ENCODE assay signal across 10 cellular contexts in genomic region chr15:34099914-34100313, GRCh38. TPM values are rescaled to one million over a fixed set of nuclear protein-coding genes. Genes with fewer than 3 reads are reported as not detected.
A peak's percentile ranks its signal among the peaks of the same experiment; 100 is the strongest.
DNase-seq lines count a peak whose midpoint lies in the region; ATAC-seq, FAIRE-seq and TF ChIP-seq lines count a peak whose summit lies in the region.
"Had no signal": no experiment of that assay in that cellular context is flagged by ENCODE, and none has a peak within 500 bp of the region (broad histone marks: within the 10 kb centered on the region; RNA-seq: fewer than 3 reads in every experiment).

No MANE protein-coding gene starts in this region.

- no peak for TF ChIP-seq CTCF in left ventricle myocardium inferior (IDR thresholded peaks at IDR 0.05; ENCODE audit: borderline replicate concordance)
- TF ChIP-seq CTCF in WTC11 (IDR thresholded peaks at IDR 0.05) = no peak
- no peak for TF ChIP-seq CTCF in glutamatergic neuron (IDR thresholded peaks at IDR 0.05; ENCODE audit: partially characterized antibody, unreplicated experiment)
- TF ChIP-seq CTCF in D721Med (IDR thresholded peaks at IDR 0.05; ENCODE audit: insufficient read depth, missing control alignments) = no peak

- H3K27ac ChIP-seq in left ventricle myocardium inferior (replicated peaks) = no peak overlapping the region

- no peaks in the 10 kb centered on the region for H3K9me3 ChIP-seq in left ventricle myocardium inferior (replicated peaks)

- no peak for FAIRE-seq in D721Med (lab: Jason Lieb, UNC)

- H3K27me3 ChIP-seq in left ventricle myocardium inferior (ENCODE audit: low read depth) = no peaks in the 10 kb centered on the region

- no peak for DNase-seq in left ventricle myocardium inferior
- DNase-seq in Right ventricle myocardium superior = no peak
- no peak for DNase-seq in WTC11 (ENCODE audit: low spot score)
- no peak for DNase-seq in glutamatergic neuron
- DNase-seq in GM03348 (ENCODE audit: low spot score) = no peak
- DNase-seq in activated CD4-positive, CD25-positive, alpha-beta regulatory T cell (lab: John Stamatoyannopoulos, UW) = no peak
- DNase-seq in D721Med (ENCODE audit: insufficient read length, low spot score) = no peak
- DNase-seq in T1000 (lab: John Stamatoyannopoulos, UW) = no peak
- DNase-seq: NCI-H510A treated with DMSO at 0.1 percent for 48 hours, SIG-M5 had no signal

- ATAC-seq in Right ventricle myocardium superior (ENCODE audit: poor library complexity) (no peak), WTC11 (no peak)

- CTCF ChIA-PET in WTC11 (lab: Charles Lee) = no interaction called here

- intact Hi-C loops in left ventricle myocardium inferior (cut with micrococcal nuclease) = loop anchor here (10.0 kb wide), 1 partner anchor 125 kb away; the partner anchor contains the start of gene EMC4
- intact Hi-C loops in Right ventricle myocardium superior (cut with DNase I) = loop anchor here (5.0 kb wide), 1 partner anchor 127 kb away; the partner anchor contains the start of gene EMC4

- H3K27me3 Mint-ChIP-seq in WTC11 (ENCODE audit: low read depth) (no peaks in the 10 kb centered on the region), glutamatergic neuron (ENCODE audit: unreplicated experiment) (peaks cover 8% of the 10 kb centered on the region)

- peaks cover 11% of the 10 kb centered on the region for H3K4me1 Mint-ChIP-seq in WTC11
- H3K4me1 Mint-ChIP-seq in glutamatergic neuron (ENCODE audit: low read depth, unreplicated experiment) = peaks cover 4% of the 10 kb centered on the region

- POLR2A ChIA-PET in WTC11 (lab: Charles Lee) = no interaction called here

- H3K4me3 Mint-ChIP-seq in WTC11 (peak overlapping the region; percentile 29), glutamatergic neuron (ENCODE audit: unreplicated experiment) (peak overlapping the region; percentile 69)

- peaks cover 37% of the 10 kb centered on the region for H3K4me1 ChIP-seq in left ventricle myocardium inferior

- peak overlapping the region; percentile 72 for H3K4me3 ChIP-seq in left ventricle myocardium inferior

- H3K36me3 ChIP-seq in left ventricle myocardium inferior = peaks cover 11% of the 10 kb centered on the region

- H3K9me3 Mint-ChIP-seq in WTC11 (no peaks in the 10 kb centered on the region), glutamatergic neuron (ENCODE audit: unreplicated experiment) (peaks cover 7% of the 10 kb centered on the region)

- peaks cover 8% of the 10 kb centered on the region for H3K36me3 Mint-ChIP-seq in WTC11
- H3K36me3 Mint-ChIP-seq in glutamatergic neuron (ENCODE audit: unreplicated experiment) = no peaks in the 10 kb centered on the region

- H3K27ac Mint-ChIP-seq in WTC11 (no peak overlapping the region), glutamatergic neuron (ENCODE audit: unreplicated experiment) (no peak overlapping the region)

TF ChIP-seq in WTC11, 78 proteins besides CTCF, POLR2A, EP300 and RAD21 (continues in another document):
- TF ChIP-seq PREB (CRISPR knock-in tag; IDR thresholded peaks at IDR 0.05; ENCODE audit: borderline replicate concordance) (no peak), HMGXB4 (CRISPR knock-in tag; IDR thresholded peaks at IDR 0.05) (no peak), AR (CRISPR knock-in tag; IDR thresholded peaks at IDR 0.05) (no peak), ATF1 (CRISPR knock-in tag; IDR thresholded peaks at IDR 0.05) (no peak), GTF2I (CRISPR knock-in tag; conservative IDR thresholded peaks at IDR 0.05) (no peak), NR1H2 (CRISPR knock-in tag; IDR thresholded peaks at IDR 0.05) (no peak), ZNF423 (CRISPR knock-in tag; IDR thresholded peaks at IDR 0.05) (no peak), MAX (CRISPR knock-in tag; IDR thresholded peaks at IDR 0.05) (no peak), FOXJ3 (CRISPR knock-in tag; IDR thresholded peaks at IDR 0.05; ENCODE audit: borderline replicate concordance) (no peak), ZNF263 (CRISPR knock-in tag; IDR thresholded peaks at IDR 0.05; ENCODE audit: low read depth) (no peak), FOXP4 (CRISPR knock-in tag; IDR thresholded peaks at IDR 0.05) (no peak), JUN (CRISPR knock-in tag; IDR thresholded peaks at IDR 0.05) (no peak), RORB (CRISPR knock-in tag; IDR thresholded peaks at IDR 0.05) (no peak)
- TF ChIP-seq, protein P1, sequence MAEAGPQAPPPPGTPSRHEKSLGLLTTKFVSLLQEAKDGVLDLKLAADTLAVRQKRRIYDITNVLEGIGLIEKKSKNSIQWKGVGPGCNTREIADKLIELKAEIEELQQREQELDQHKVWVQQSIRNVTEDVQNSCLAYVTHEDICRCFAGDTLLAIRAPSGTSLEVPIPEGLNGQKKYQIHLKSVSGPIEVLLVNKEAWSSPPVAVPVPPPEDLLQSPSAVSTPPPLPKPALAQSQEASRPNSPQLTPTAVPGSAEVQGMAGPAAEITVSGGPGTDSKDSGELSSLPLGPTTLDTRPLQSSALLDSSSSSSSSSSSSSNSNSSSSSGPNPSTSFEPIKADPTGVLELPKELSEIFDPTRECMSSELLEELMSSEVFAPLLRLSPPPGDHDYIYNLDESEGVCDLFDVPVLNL (CRISPR knock-in tag; IDR thresholded peaks at IDR 0.05; ENCODE audit: borderline replicate concordance, low read depth) = no peak

RNA-seq across cellular contexts. Expression of gene EMC7, which starts 1.7 kb away (rescaled TPM):
- total RNA-seq in left ventricle myocardium inferior = 56.5 TPM
- total RNA-seq in Right ventricle myocardium superior = 59.3 TPM
- total RNA-seq in WTC11 (2021) = 31.5 to 34.6 TPM (median 32.1 TPM) in 3 replicates
- 47.4 TPM for total RNA-seq in glutamatergic neuron (ENCODE audit: unreplicated experiment)

RNA-seq across cellular contexts. Expression of gene PGBD4, which starts 2.0 kb away (rescaled TPM):
- total RNA-seq in left ventricle myocardium inferior = 2.0 TPM
- 1.3 TPM for total RNA-seq in Right ventricle myocardium superior
- total RNA-seq in WTC11 (2021) = 1.1 to 1.2 TPM (median 1.1 TPM) in 3 replicates
- total RNA-seq in glutamatergic neuron (ENCODE audit: unreplicated experiment) = 1.7 TPM
